Comparison of ENCODE assay signal across 9 cellular contexts in the genomic region with DNA sequence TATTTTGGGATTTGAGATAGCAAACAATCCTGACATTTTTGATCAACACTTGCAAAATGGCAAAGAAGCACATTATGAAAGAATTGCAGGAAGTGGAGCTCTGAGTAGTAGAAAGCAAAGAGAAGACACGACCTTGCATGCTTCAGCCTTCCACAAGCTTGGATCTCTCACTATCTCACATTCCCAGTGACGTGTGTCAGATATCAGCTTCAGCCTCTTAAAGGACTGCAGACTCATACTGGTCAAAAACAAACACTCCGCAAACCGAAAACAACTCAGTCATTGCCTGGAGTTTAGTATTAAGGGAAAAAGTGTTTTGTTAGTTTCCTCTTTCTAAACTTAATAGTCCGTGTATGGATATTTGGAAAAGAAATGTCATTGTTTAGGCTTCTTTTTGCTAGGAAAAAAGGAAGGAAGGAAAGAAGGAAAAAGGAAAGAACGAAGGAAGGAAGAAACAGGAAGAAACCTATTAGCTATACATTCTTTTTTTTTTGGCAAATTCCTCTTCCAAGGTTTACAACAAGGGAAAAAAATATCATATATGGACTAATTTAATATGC. TPM values are rescaled to one million over a fixed set of nuclear protein-coding genes. Genes with fewer than 3 reads are reported as not detected.
DNase-seq lines count a peak whose midpoint lies in the region; ATAC-seq, FAIRE-seq and TF ChIP-seq lines count a peak whose summit lies in the region.
"Had no signal": no experiment of that assay in that cellular context is flagged by ENCODE, and none has a peak within 500 bp of the region (broad histone marks: within the 10 kb centered on the region; RNA-seq: fewer than 3 reads in every experiment).

No MANE protein-coding gene starts in this region.

- H3K9me3 ChIP-seq in thyroid gland = no peaks in the 10 kb centered on the region

- ATAC-seq in HG02938 (IDR thresholded peaks at IDR 0.05; ENCODE audit: unreplicated experiment) = no peak

- peak overlapping the region; percentile 19 for H3K4me3 ChIP-seq in bronchial epithelial cell (ENCODE audit: low read depth, low read length)
- H3K4me3 ChIP-seq in thyroid gland (replicated peaks in 1 of 3) = no peak overlapping the region

- TF ChIP-seq CTCF in bronchial epithelial cell (IDR thresholded peaks at IDR 0.05; ENCODE audit: insufficient read depth, low read length, severe bottlenecking) (no peak), thyroid gland (IDR thresholded peaks at IDR 0.05) (no peak)

- intact Hi-C loops in thyroid gland (cut with DNase I) = no loop called here

- peak in 52 of 76 experiments; percentile 7 to 75 (median 44) for DNase-seq in HUDEP-2 (lab: John Stamatoyannopoulos, UW; ENCODE audit: unreplicated experiment in 76 of 76)
- peak; percentile 94 for DNase-seq in bronchial epithelial cell (ENCODE audit: low read depth)
- DNase-seq in kidney tubule cell (ENCODE audit: low spot score) = peak; percentile 65
- peak; percentile 37 to 39 for DNase-seq in thyroid gland
- DNase-seq in cerebellar nuclear complex (lab: John Stamatoyannopoulos, UW) = no peak
- no peak for DNase-seq in middle frontal gyrus (ENCODE audit: extremely low spot score, low spot score)
- DNase-seq in activated CD4-positive, alpha-beta memory T cell treated with anti-CD3 and anti-CD28 coated beads, Interleukin-2, amount 10 ng/mL, durations not matched to agents 7 days and 5 days = no peak

- peak overlapping the region; percentile 56 to 83 (median 78) for H3K27ac ChIP-seq in thyroid gland

- POLR2A ChIA-PET in activated CD4-positive, alpha-beta memory T cell treated with anti-CD3 and anti-CD28 coated beads, Interleukin-2, amount 10 ng/mL, durations not matched to agents 7 days and 5 days (lab: Charles Lee) = interaction anchor here (1.2 kb wide), 1 partner anchor 32 kb away, joined by 3 read pairs; the partner anchor contains the start of gene SLC40A1

- no peak overlapping the region for H3K4me3 Mint-ChIP-seq in activated CD4-positive, alpha-beta memory T cell treated with anti-CD3 and anti-CD28 coated beads, Interleukin-2, amount 10 ng/mL, durations not matched to agents 7 days and 5 days
- H3K4me3 Mint-ChIP-seq: neural crest cell had no signal

- no peaks in the 10 kb centered on the region for H3K27me3 Mint-ChIP-seq in activated CD4-positive, alpha-beta memory T cell treated with anti-CD3 and anti-CD28 coated beads, Interleukin-2, amount 10 ng/mL, durations not matched to agents 7 days and 5 days

- 8% methylated on average over 6 of the region's 6 CpGs for WGBS in thyroid gland, 2 donors

- H3K36me3 ChIP-seq in bronchial epithelial cell (ENCODE audit: control insufficient read depth, insufficient read depth, low read length) = no peaks in the 10 kb centered on the region
- H3K36me3 ChIP-seq in thyroid gland = no peaks in the 10 kb centered on the region

- H3K36me3 Mint-ChIP-seq in activated CD4-positive, alpha-beta memory T cell treated with anti-CD3 and anti-CD28 coated beads, Interleukin-2, amount 10 ng/mL, durations not matched to agents 7 days and 5 days (ENCODE audit: low read depth) = no peaks in the 10 kb centered on the region

- no peak overlapping the region for H3K27ac Mint-ChIP-seq in activated CD4-positive, alpha-beta memory T cell treated with anti-CD3 and anti-CD28 coated beads, Interleukin-2, amount 10 ng/mL, durations not matched to agents 7 days and 5 days

- CTCF ChIA-PET in activated CD4-positive, alpha-beta memory T cell treated with anti-CD3 and anti-CD28 coated beads, Interleukin-2, amount 10 ng/mL, durations not matched to agents 7 days and 5 days (lab: Charles Lee) = interaction anchor here (1.1 to 1.7 kb wide), 2 partner anchors 10 to 45 kb away, joined by 3 read pairs; no protein-coding TSS in a partner anchor

- no peaks in the 10 kb centered on the region for H3K9me3 Mint-ChIP-seq in activated CD4-positive, alpha-beta memory T cell treated with anti-CD3 and anti-CD28 coated beads, Interleukin-2, amount 10 ng/mL, durations not matched to agents 7 days and 5 days
- H3K9me3 Mint-ChIP-seq: neural crest cell had no signal

- H3K4me1 ChIP-seq in thyroid gland = peaks cover 26 to 40% of the 10 kb centered on the region in 2 donors

- FAIRE-seq in bronchial epithelial cell (lab: Jason Lieb, UNC) = peak; percentile 91

- H3K27me3 ChIP-seq in bronchial epithelial cell (ENCODE audit: control insufficient read depth, insufficient read depth, low read length) (no peaks in the 10 kb centered on the region), thyroid gland (no peaks in the 10 kb centered on the region)

- TF ChIP-seq POLR2A in thyroid gland (IDR thresholded peaks at IDR 0.05) = peak in 1 of 2 donors; percentile 58

- no peaks in the 10 kb centered on the region for H3K4me1 Mint-ChIP-seq in activated CD4-positive, alpha-beta memory T cell treated with anti-CD3 and anti-CD28 coated beads, Interleukin-2, amount 10 ng/mL, durations not matched to agents 7 days and 5 days
- H3K4me1 Mint-ChIP-seq: neural crest cell had no signal

RNA-seq across cellular contexts. Expression of gene SLC40A1, which starts 32.6 kb away (rescaled TPM):
- total RNA-seq in bronchial epithelial cell (1.0 and 1.1 TPM in 2 replicates), thyroid gland (100 to 1,000 TPM; 115 to 285 (median 133) TPM)
- total RNA-seq in activated CD4-positive, alpha-beta memory T cell treated with anti-CD3 and anti-CD28 coated beads, Interleukin-2, amount 10 ng/mL, durations not matched to agents 7 days and 5 days = 1 to 10 TPM; 4.4 to 6.0 TPM

RNA-seq across cellular contexts. Expression of gene ASNSD1, which starts 48.1 kb away (rescaled TPM):
- total RNA-seq in bronchial epithelial cell (30.3 and 36.6 TPM in 2 replicates), thyroid gland (10 to 100 TPM; 42.0 to 80.9 (median 49.3) TPM)
- total RNA-seq in activated CD4-positive, alpha-beta memory T cell treated with anti-CD3 and anti-CD28 coated beads, Interleukin-2, amount 10 ng/mL, durations not matched to agents 7 days and 5 days = 10 to 100 TPM; 37.9 to 38.4 TPM

Comparison
In these comparisons a context has a peak if more than half of its experiments do, and no peak if none do; other contexts are left out.
1. DNase-seq: peak in HUDEP-2 (52 of 76), bronchial epithelial cell (single experiment), kidney tubule cell (single experiment) and thyroid gland (2 of 2); none in cerebellar nuclear complex (0 of 2), middle frontal gyrus (single experiment) and activated CD4-positive, alpha-beta memory T cell treated with anti-CD3 and anti-CD28 coated beads, Interleukin-2, amount 10 ng/mL, durations not matched to agents 7 days and 5 days (single experiment).
2. RNA of gene SLC40A1, which starts 32.6 kb away (total RNA-seq): 115 to 285 TPM in thyroid gland; 4.4 to 6.0 TPM in activated CD4-positive, alpha-beta memory T cell treated with anti-CD3 and anti-CD28 coated beads, Interleukin-2, amount 10 ng/mL, durations not matched to agents 7 days and 5 days and 1.0 to 1.1 TPM in bronchial epithelial cell; every median in the first group is over 10 times any median in the second.